ENCODE assay signal across 18 cellular contexts in the genomic region with DNA sequence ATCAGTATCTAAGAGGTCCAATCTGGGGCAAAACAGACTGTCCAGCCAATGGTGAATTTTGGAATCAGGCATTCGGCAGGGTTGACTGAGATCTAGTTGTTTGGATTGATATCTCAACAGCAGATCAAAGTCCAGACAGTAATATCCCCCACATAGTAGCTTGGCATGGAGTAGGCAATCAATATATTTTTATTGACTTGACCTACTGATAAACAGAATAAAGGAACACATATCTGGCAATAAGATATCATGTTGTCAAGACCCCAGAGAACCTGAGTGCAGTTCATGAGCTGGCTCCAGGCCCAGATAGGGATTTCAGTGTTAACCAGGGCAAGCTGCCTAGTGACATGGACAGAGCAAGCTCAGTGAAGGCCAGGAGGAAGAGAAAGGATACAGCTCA. TPM values are rescaled to one million over a fixed set of nuclear protein-coding genes. Genes with fewer than 3 reads are reported as not detected.
A peak's percentile ranks its signal among the peaks of the same experiment; 100 is the strongest.
DNase-seq lines count a peak whose midpoint lies in the region; ATAC-seq, FAIRE-seq and TF ChIP-seq lines count a peak whose summit lies in the region.
"Had no signal": no experiment of that assay in that cellular context is flagged by ENCODE, and none has a peak within 500 bp of the region (broad histone marks: within the 10 kb centered on the region; RNA-seq: fewer than 3 reads in every experiment).

No MANE protein-coding gene starts in this region.

- no peak overlapping the region for H2AFZ ChIP-seq in HepG2 (ENCODE audit: low read length)

- H3K27me3 ChIP-seq in SJSA1 (replicated peaks) = no peaks in the 10 kb centered on the region
- H3K27me3 ChIP-seq in HepG2 (ENCODE audit: control insufficient read depth in 1 of 2, insufficient read depth in 2 of 2, low read length in 2 of 2) = no peaks in the 10 kb centered on the region
- H3K27me3 ChIP-seq: Peyer's patch had no signal

- TF ChIP-seq EP300 in HepG2 (IDR thresholded peaks at IDR 0.05; ENCODE audit: low read depth in 2 of 2, low read length in 2 of 2) = no peak
- TF ChIP-seq EP300 in HepG2 (CRISPR knock-in tag; IDR thresholded peaks at IDR 0.05; ENCODE audit: borderline replicate concordance) = no peak

- in situ Hi-C loops in HepG2 (cut with HindIII; ENCODE audit: extremely low pct_ligation_motif_present, low pct_unique_long_range_greater_than_20kb) = no loop called here

- no peak for TF ChIP-seq POLR2A in HepG2 (IDR thresholded peaks at IDR 0.05; ENCODE audit: insufficient read depth in 1 of 2, low read depth in 2 of 2, low read length in 2 of 2)

- BruUV-seq in HepG2 (replicated peaks; lab: Mats Ljungman, UMichigan) = no TSS peak

- no peak overlapping the region for H3K4me3 Mint-ChIP-seq in stimulated activated naive B cell treated with anti-CD40 and anti-IgM and Interleukin-4, amounts not matched to agents 10 μg/mL and 1 μg/mL and 100 μg/mL, for 72 hours
- H3K4me3 Mint-ChIP-seq: H9 had no signal

- H3K4me2 ChIP-seq in HepG2 (ENCODE audit: low read depth, low read length) = no peak overlapping the region

- FAIRE-seq in HepG2 (lab: Jason Lieb, UNC) = no peak

- no peaks in the 10 kb centered on the region for H3K36me3 ChIP-seq in SJSA1
- no peaks in the 10 kb centered on the region for H3K36me3 ChIP-seq in HepG2 (replicated peaks in 1 of 2; ENCODE audit: control insufficient read depth in 1 of 2, insufficient read depth in 2 of 2, low read length in 2 of 2)
- H3K36me3 ChIP-seq: Peyer's patch had no signal

- POLR2A ChIA-PET in HepG2 (lab: Yijun Ruan, JAX) = interaction anchor here (1.7 kb wide), 1 partner anchor 35 kb away, joined by 5 read pairs; the partner anchor contains the start of gene TNFAIP3

- H3K9ac ChIP-seq in HepG2 (ENCODE audit: insufficient read depth, low read depth, low read length) = no peak overlapping the region

- H3K4me1 ChIP-seq in SJSA1 (replicated peaks) = peaks cover 19% of the 10 kb centered on the region
- peaks cover 18% of the 10 kb centered on the region for H3K4me1 ChIP-seq in HepG2 (ENCODE audit: insufficient read depth, low read length)

- peaks cover 25 to 31% of the 10 kb centered on the region in 2 donors for H3K4me1 Mint-ChIP-seq in stimulated activated naive B cell treated with anti-CD40 and anti-IgM and Interleukin-4, amounts not matched to agents 10 μg/mL and 1 μg/mL and 100 μg/mL, for 72 hours
- H3K4me1 Mint-ChIP-seq: H9 had no signal

- peaks cover 12 to 21% of the 10 kb centered on the region in 2 donors for H3K36me3 Mint-ChIP-seq in activated naive CD4-positive, alpha-beta T cell treated with anti-CD3 and anti-CD28 coated beads, Interleukin-2, amount 50 U/mL, for 72 hours
- H3K36me3 Mint-ChIP-seq in stimulated activated naive B cell treated with anti-CD40 and anti-IgM and Interleukin-4, amounts not matched to agents 10 μg/mL and 1 μg/mL and 100 μg/mL, for 72 hours = peaks cover 0 to 3% of the 10 kb centered on the region in 2 donors

- no peak for DNase-seq in activated naive CD4-positive, alpha-beta T cell treated with anti-CD3 and anti-CD28 coated beads, Interleukin-2, amount 50 U/mL, for 72 hours (ENCODE audit: low spot score in 2 of 2)
- no peak for DNase-seq in activated naive CD4-positive, alpha-beta T cell (lab: John Stamatoyannopoulos, UW)
- DNase-seq in SJSA1 (ENCODE audit: low read depth in 1 of 2, low spot score in 2 of 2) = no peak
- DNase-seq in HepG2 (ENCODE audit: low spot score) = peak; percentile 22
- DNase-seq in stimulated activated naive B cell treated with anti-CD40 and anti-IgM and Interleukin-4, amounts not matched to agents 10 μg/mL and 1 μg/mL and 100 μg/mL, for 72 hours = no peak
- no peak for DNase-seq in effector CD8-positive, alpha-beta T cell (lab: John Stamatoyannopoulos, UW)
- DNase-seq: DMS79 treated with DMSO at 0.1 percent for 48 hours, H9, KBM-7, NCI-H1105, NCI-H2081, NCI-H2171 treated with DMSO at 0.1 percent for 48 hours, NCI-H446, NCI-H526 treated with DMSO at 0.1 percent for 48 hours, Peyer's patch had no signal

- no peak for TF ChIP-seq RAD21 in HepG2 (CRISPR knock-in tag; IDR thresholded peaks at IDR 0.05)

- intact Hi-C loops in HepG2 (cut with micrococcal nuclease; ENCODE audit: unreplicated experiment) = no loop called here

- TF ChIP-seq CTCF in HepG2 (CRISPR knock-in tag; IDR thresholded peaks at IDR 0.05) = no peak

- CTCF ChIA-PET in HepG2 (lab: Yijun Ruan, JAX; ENCODE audit: low intra/inter-chr PET ratio, low total read pairs) = no interaction called here

- H3K9me3 ChIP-seq in SJSA1 (replicated peaks) (no peaks in the 10 kb centered on the region), HepG2 (ENCODE audit: low read length) (no peaks in the 10 kb centered on the region)
- H3K9me3 ChIP-seq: Peyer's patch had no signal

- H3K27ac Mint-ChIP-seq in activated naive CD4-positive, alpha-beta T cell treated with anti-CD3 and anti-CD28 coated beads, Interleukin-2, amount 50 U/mL, for 72 hours = peak overlapping the region; percentile 6 to 51
- H3K27ac Mint-ChIP-seq in stimulated activated naive B cell treated with anti-CD40 and anti-IgM and Interleukin-4, amounts not matched to agents 10 μg/mL and 1 μg/mL and 100 μg/mL, for 72 hours = peak overlapping the region; percentile 49
- H3K27ac Mint-ChIP-seq: H9 had no signal

- no peaks in the 10 kb centered on the region for H3K27me3 Mint-ChIP-seq in stimulated activated naive B cell treated with anti-CD40 and anti-IgM and Interleukin-4, amounts not matched to agents 10 μg/mL and 1 μg/mL and 100 μg/mL, for 72 hours

- H3K79me2 ChIP-seq in HepG2 (ENCODE audit: insufficient read depth, low read length) = no peaks in the 10 kb centered on the region

- H3K27ac ChIP-seq in SJSA1 (peak overlapping the region; percentile 35), HepG2 (ENCODE audit: extremely low read length, insufficient read depth, low read length) (no peak overlapping the region)
- H3K27ac ChIP-seq: C4-2B, Peyer's patch had no signal

- no peaks in the 10 kb centered on the region for H4K20me1 ChIP-seq in HepG2 (ENCODE audit: insufficient read depth, low read length)

- ATAC-seq in activated naive CD4-positive, alpha-beta T cell treated with anti-CD3 and anti-CD28 coated beads, Interleukin-2, amount 50 U/mL, for 72 hours = no peak
- ATAC-seq in HepG2 (peak; percentile 78), esophagus mucosa (no peak), GM21528 (IDR thresholded peaks at IDR 0.05; ENCODE audit: low FRiP score, unreplicated experiment) (no peak)
- no peak for ATAC-seq in stimulated activated naive B cell treated with anti-CD40 and anti-IgM and Interleukin-4, amounts not matched to agents 10 μg/mL and 1 μg/mL and 100 μg/mL, for 72 hours (replicated peaks)

- 7% methylated on average over 1 of the region's 1 CpG for WGBS in HepG2 (ENCODE audit: low lambda C conversion rate)

- H3K4me3 ChIP-seq in SJSA1 (no peak overlapping the region), HepG2 (replicated peaks in 1 of 3; ENCODE audit: insufficient read depth in 1 of 3, low read depth in 2 of 3, low read length in 3 of 3) (no peak overlapping the region)
- H3K4me3 ChIP-seq: Peyer's patch had no signal

- H3K9me3 Mint-ChIP-seq in activated naive CD4-positive, alpha-beta T cell treated with anti-CD3 and anti-CD28 coated beads, Interleukin-2, amount 50 U/mL, for 72 hours = peaks cover 7 to 9% of the 10 kb centered on the region in 2 donors
- no peaks in the 10 kb centered on the region for H3K9me3 Mint-ChIP-seq in stimulated activated naive B cell treated with anti-CD40 and anti-IgM and Interleukin-4, amounts not matched to agents 10 μg/mL and 1 μg/mL and 100 μg/mL, for 72 hours
- H3K9me3 Mint-ChIP-seq: H9 had no signal

TF ChIP-seq in HepG2, 621 proteins besides CTCF, POLR2A, EP300 and RAD21 (continues in another document):
- no peak for TF ChIP-seq SOX6 (IDR thresholded peaks at IDR 0.05)
- peak; percentile 34; the same call in 1 of the 2 replicates for TF ChIP-seq SOX6 (CRISPR knock-in tag; IDR thresholded peaks at IDR 0.05)
- no peak for TF ChIP-seq ZNF660 (CRISPR knock-in tag; IDR thresholded peaks at IDR 0.05; ENCODE audit: borderline replicate concordance, low read depth)
- peak; percentile 69; the same call in 1 of the 2 replicates for TF ChIP-seq GATAD2A (CRISPR knock-in tag; IDR thresholded peaks at IDR 0.05)
- peak; percentile 94 for TF ChIP-seq KAT2B (IDR thresholded peaks at IDR 0.05; ENCODE audit: borderline replicate concordance, low read depth, low read length)
- no peak for TF ChIP-seq TBX2 (CRISPR knock-in tag; IDR thresholded peaks at IDR 0.05; ENCODE audit: borderline replicate concordance)

RNA-seq across cellular contexts. Expression of gene TNFAIP3, which starts 34.4 kb away (rescaled TPM):
- total RNA-seq in activated naive CD4-positive, alpha-beta T cell treated with anti-CD3 and anti-CD28 coated beads, Interleukin-2, amount 50 U/mL, for 72 hours = 100 to 1,000 TPM; 217 to 268 TPM
- 7.8 and 12.2 TPM in 2 replicates for total RNA-seq in SJSA1 (2014; rRNA removed; shearing (Covaris generic))
- 24.7 and 28.2 TPM in 2 replicates for total RNA-seq in HepG2 (2016; rRNA removed; fragmentation: Illumina TruSeq; extraction: Trizol)
- total RNA-seq in HepG2 (2016; cell fraction: cytosol; rRNA removed; fragmentation: Illumina TruSeq; extraction: Trizol; ENCODE audit: low read depth) = 2.2 and 2.6 TPM in 2 replicates
- 18.9 and 27.7 TPM in 2 replicates for total RNA-seq in HepG2 (2016; cell fraction: insoluble cytoplasmic fraction; rRNA removed; fragmentation: Illumina TruSeq; extraction: Trizol)
- 8.2 and 8.6 TPM in 2 replicates for total RNA-seq in HepG2 (2016; cell fraction: membrane; rRNA removed; fragmentation: Illumina TruSeq; extraction: Trizol)
- total RNA-seq in HepG2 (2016; cell fraction: nucleus; rRNA removed; fragmentation: Illumina TruSeq; extraction: Trizol) = 61.9 and 64.1 TPM in 2 replicates
- 47.1 and 49.6 TPM in 2 replicates for polyA plus RNA-seq in HepG2 (2011; rRNA removed)
- 22.2 and 24.7 TPM in 2 replicates for polyA plus RNA-seq in HepG2 (2011; cell fraction: cytosol; rRNA removed)
- 144 and 150 TPM in 2 replicates for polyA plus RNA-seq in HepG2 (2011; cell fraction: nucleus; rRNA removed)
- 30.0 and 33.6 TPM in 2 replicates for polyA plus RNA-seq in HepG2 (2012)
- polyA plus RNA-seq in HepG2 (2016; cell fraction: cytosol; fragmentation: Illumina TruSeq; extraction: Trizol; ENCODE audit: low read depth) = 1.00 and 1.1 TPM in 2 replicates
- 21.4 and 27.8 TPM in 2 replicates for polyA plus RNA-seq in HepG2 (2016; cell fraction: insoluble cytoplasmic fraction; fragmentation: Illumina TruSeq; extraction: Trizol; ENCODE audit: low read depth)
- polyA plus RNA-seq in HepG2 (2016; cell fraction: membrane; fragmentation: Illumina TruSeq; extraction: Trizol; ENCODE audit: low read depth) = 3.4 and 4.2 TPM in 2 replicates
- 121 and 138 TPM in 2 replicates for polyA plus RNA-seq in HepG2 (2016; cell fraction: nucleus; fragmentation: Illumina TruSeq; extraction: Trizol; ENCODE audit: insufficient read depth, low read depth)
- polyA minus RNA-seq in HepG2 (2011; rRNA and poly(A)+ RNA removed; ENCODE audit: low replicate concordance) = 2.9 and 35.1 TPM in 2 replicates
- 30.0 and 32.5 TPM in 2 replicates for polyA minus RNA-seq in HepG2 (2011; cell fraction: cytosol; rRNA and poly(A)+ RNA removed)
- 52.7 and 61.8 TPM in 2 replicates for polyA minus RNA-seq in HepG2 (2011; cell fraction: nucleus; rRNA and poly(A)+ RNA removed)
- 8.8 TPM for total RNA-seq in esophagus mucosa
